8 cellular contexts compared by ENCODE assay signal in genomic region chr15:99213187-99213811, GRCh38. TPM values are rescaled to one million over a fixed set of nuclear protein-coding genes. Genes with fewer than 3 reads are reported as not detected.
DNase-seq lines count a peak whose midpoint lies in the region; ATAC-seq and TF ChIP-seq lines count a peak whose summit lies in the region.

No MANE protein-coding gene starts in this region.

- WGBS in heart right ventricle, 2 donors = 0% methylated on average over 1 of the region's 1 CpG

- H3K4me3 ChIP-seq in SU-DHL-6 (ENCODE audit: insufficient read depth, low read length, poor library complexity, severe bottlenecking) (no peak overlapping the region), adipocyte (ENCODE audit: low read length) (no peak overlapping the region), heart right ventricle (no peak overlapping the region)

- DNase-seq in Caki2 (ENCODE audit: low read depth) (peak; percentile 54), LoVo (ENCODE audit: low spot score) (peak; percentile 63), adipocyte (ENCODE audit: low read depth) (peak; percentile 90), heart right ventricle (peak; percentile 77 to 84), putamen (ENCODE audit: low spot score) (peak; percentile 52), cerebellar nuclear complex (lab: John Stamatoyannopoulos, UW) (no peak)

- H3K9me2 ChIP-seq in SU-DHL-6 (replicated peaks; ENCODE audit: insufficient read depth, low read length) = no peaks in the 10 kb centered on the region

- H3K27me3 ChIP-seq in SU-DHL-6 (ENCODE audit: low read length) (no peaks in the 10 kb centered on the region), adipocyte (replicated peaks; ENCODE audit: control insufficient read depth, insufficient read depth, low read length) (no peaks in the 10 kb centered on the region), heart right ventricle (no peaks in the 10 kb centered on the region)

- in situ Hi-C loops in Caki2 (cut with HindIII; ENCODE audit: low pct_unique_long_range_greater_than_20kb, low sequenced_read_pairs) = loop anchor here (5.0 kb wide), 1 partner anchor 86 kb away; no protein-coding TSS in a partner anchor

- intact Hi-C loops in heart right ventricle (cut with DNase I) = loop anchor here (1.0 to 10.0 kb wide), 10 partner anchors 41 to 113 kb away; partner anchors contain the start of gene SYNM (in 1 of the 10)

- H3K36me3 ChIP-seq in SU-DHL-6 (ENCODE audit: low read length) = no peaks in the 10 kb centered on the region
- peaks cover 23% of the 10 kb centered on the region for H3K36me3 ChIP-seq in adipocyte (ENCODE audit: control insufficient read depth, insufficient read depth, low read length, severe bottlenecking)
- peaks cover 0 to 62% (median 5%) of the 10 kb centered on the region in 9 donors for H3K36me3 ChIP-seq in heart right ventricle

- H3K4me2 ChIP-seq in SU-DHL-6 (ENCODE audit: low read depth, low read length, poor library complexity, severe bottlenecking) = no peak overlapping the region

- no peaks in the 10 kb centered on the region for H4K20me1 ChIP-seq in SU-DHL-6 (ENCODE audit: low read depth, low read length)

- H3K4me1 ChIP-seq in adipocyte (ENCODE audit: control insufficient read depth, insufficient read depth, low read length) (peaks cover 7% of the 10 kb centered on the region), heart right ventricle (peaks cover 0 to 23% (median 9%) of the 10 kb centered on the region in 9 donors)

- no peaks in the 10 kb centered on the region for H3K79me2 ChIP-seq in SU-DHL-6 (ENCODE audit: insufficient read depth, low read length)

- no peak overlapping the region for H3K27ac ChIP-seq in SU-DHL-6 (ENCODE audit: low read depth, low read length)
- peak overlapping the region in 7 of 10 donors; percentile 7 to 80 (median 42) for H3K27ac ChIP-seq in heart right ventricle

- H3K9ac ChIP-seq in SU-DHL-6 (ENCODE audit: low read length) (no peak overlapping the region), adipocyte (ENCODE audit: low read length) (no peak overlapping the region)

- TF ChIP-seq CTCF in SU-DHL-6 (IDR thresholded peaks at IDR 0.05; ENCODE audit: insufficient read depth, low read length, poor library complexity, severe bottlenecking) = peak; percentile 66
- peak; percentile 80 to 96 (median 94) for TF ChIP-seq CTCF in heart right ventricle (IDR thresholded peaks at IDR 0.05)

- H3K9me3 ChIP-seq in SU-DHL-6 (ENCODE audit: insufficient read depth, low read length) (no peaks in the 10 kb centered on the region), adipocyte (ENCODE audit: control insufficient read depth, low read length) (no peaks in the 10 kb centered on the region), heart right ventricle (no peaks in the 10 kb centered on the region)

- no peak overlapping the region for H2AFZ ChIP-seq in SU-DHL-6 (ENCODE audit: low read depth, low read length, severe bottlenecking)

- ATAC-seq in GM21526 (IDR thresholded peaks at IDR 0.05; ENCODE audit: low FRiP score, unreplicated experiment) (peak; percentile 82), heart right ventricle (peak; percentile 74 to 91 (median 86))

- no peaks in the 10 kb centered on the region for H3F3A ChIP-seq in SU-DHL-6 (ENCODE audit: insufficient read depth)

RNA-seq across cellular contexts. Expression of gene TTC23, which starts 36.1 kb away (rescaled TPM):
- 18.1 and 34.1 TPM in 2 replicates for total RNA-seq in Caki2 (2014; rRNA removed; shearing (Covaris generic); ENCODE audit: low replicate concordance)
- 10 to 100 TPM in 7 of 10 donors, 1 to 10 TPM in 3; 7.3 to 16.9 (median 11.8) TPM for total RNA-seq in heart right ventricle
- polyA plus RNA-seq in heart right ventricle = 1 to 10 TPM; 6.0 to 8.1 TPM

RNA-seq across cellular contexts. Expression of gene LRRC28, which starts 38.0 kb away (rescaled TPM):
- 17.2 and 28.2 TPM in 2 replicates for total RNA-seq in Caki2 (2014; rRNA removed; shearing (Covaris generic); ENCODE audit: low replicate concordance)
- 10 to 100 TPM; 18.5 to 31.9 (median 23.3) TPM for total RNA-seq in heart right ventricle
- 10 to 100 TPM in 1 of 2 donors, 1 to 10 TPM in 1; 3.0 to 11.4 TPM for polyA plus RNA-seq in heart right ventricle

Comparison
In these comparisons a context has a peak if more than half of its experiments do, and no peak if none do; other contexts are left out.
1. DNase-seq: peak in Caki2 (single experiment), LoVo (single experiment), adipocyte (single experiment), heart right ventricle (2 of 2) and putamen (single experiment); none in cerebellar nuclear complex (0 of 2).